32 cellular contexts compared by ENCODE assay signal in the genomic region with DNA sequence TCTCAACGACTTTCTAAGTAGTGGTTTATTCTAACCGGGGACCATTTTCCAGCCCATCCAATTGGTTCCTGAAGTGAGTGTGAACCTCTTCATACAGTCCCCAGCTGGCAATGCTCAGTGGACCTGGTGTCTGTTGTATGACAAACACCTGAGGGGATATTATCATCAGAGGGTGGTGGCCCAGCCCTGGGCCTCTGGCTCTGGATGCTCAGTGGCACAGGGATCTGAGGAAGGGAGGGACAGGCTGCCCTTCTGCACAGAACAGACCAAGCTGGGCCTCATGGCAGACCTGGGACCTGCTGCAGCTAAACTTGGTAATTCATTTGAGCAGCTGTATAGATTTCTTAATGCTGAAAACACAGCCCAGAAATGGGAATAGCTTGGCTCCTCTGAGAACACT.
"Had no signal": no experiment of that assay in that cellular context is flagged by ENCODE, and none has a peak within 500 bp of the region (broad histone marks: within the 10 kb centered on the region; RNA-seq: fewer than 3 reads in every experiment).

No MANE protein-coding gene starts in this region.

- H3K4me3 ChIP-seq: adrenal gland, ascending aorta, body of pancreas, breast epithelium, cardiac muscle cell had no signal

- ATAC-seq: activated naive CD4-positive, alpha-beta T cell treated with anti-CD3 and anti-CD28 coated beads, Interleukin-2, amount 50 U/mL, for 72 hours; activated naive CD8-positive, alpha-beta T cell treated with anti-CD3 and anti-CD28 coated beads, Interleukin-2, amount 50 U/mL, for 24 hours; activated T-cell treated with anti-CD3 and anti-CD28 coated beads, Interleukin-2, amount 50 U/mL, for 4 hours; activated T-cell treated with anti-CD3 and anti-CD28 coated beads, Interleukin-2, amount 50 U/mL, for 72 hours; activated T-helper 17 cell treated with anti-CD3 and anti-CD28 coated beads, Interleukin-2, amount 50 U/mL, for 72 hours; body of pancreas had no signal

- FAIRE-seq: astrocyte, bronchial epithelial cell had no signal

- H3K36me3 ChIP-seq: adrenal gland, ascending aorta, brain microvascular endothelial cell, breast epithelium, cardiac muscle cell had no signal

- DNase-seq: activated effector memory CD4-positive, alpha-beta T cell treated with anti-CD3 and anti-CD28 coated beads, Interleukin-2, amount 50 U/mL, for 16 hours; activated effector memory CD4-positive, alpha-beta T cell treated with Interleukin-2 at 50 U/mL for 16 hours; activated gamma-delta T cell; activated gamma-delta T cell treated with Interleukin-2 at 50 U/mL for 16 hours; activated naive CD4-positive, alpha-beta T cell; activated naive CD4-positive, alpha-beta T cell treated with anti-CD3 and anti-CD28 coated beads for 36 hours; activated naive CD4-positive, alpha-beta T cell treated with anti-CD3 and anti-CD28 coated beads, Interleukin-2, amount 10 ng/mL, durations not matched to agents 7 days and 5 days; activated naive CD4-positive, alpha-beta T cell treated with anti-CD3 and anti-CD28 coated beads, Interleukin-2, amount 50 U/mL, for 16 hours; activated naive CD4-positive, alpha-beta T cell treated with Interleukin-2 at 50 U/mL for 16 hours; activated naive CD8-positive, alpha-beta T cell treated with anti-CD3 and anti-CD28 coated beads for 36 hours; activated naive CD8-positive, alpha-beta T cell treated with anti-CD3 and anti-CD28 coated beads, Interleukin-2, amount 10 ng/mL, durations not matched to agents 7 days and 5 days; activated naive CD8-positive, alpha-beta T cell treated with anti-CD3 and anti-CD28 coated beads, Interleukin-2, amount 50 U/mL, for 24 hours; activated T-cell treated with anti-CD3 and anti-CD28 coated beads, Interleukin-2, amount 50 U/mL, for 1 hour; activated T-cell treated with anti-CD3 and anti-CD28 coated beads, Interleukin-2, amount 50 U/mL, for 24 hours; activated T-cell treated with anti-CD3 and anti-CD28 coated beads, Interleukin-2, amount 50 U/mL, for 4 hours; activated T-cell treated with anti-CD3 and anti-CD28 coated beads, Interleukin-2, amount 50 U/mL, for 48 hours; activated T-cell treated with anti-CD3 and anti-CD28 coated beads, Interleukin-2, amount 50 U/mL, for 72 hours; amniotic stem cell; aorta; body of pancreas; brain microvascular endothelial cell; caudate nucleus; central memory CD4-positive, alpha-beta T cell; cerebellar nuclear complex had no signal

- H3K4me1 ChIP-seq: adrenal gland, ascending aorta, body of pancreas, breast epithelium had no signal

- H3K27me3 ChIP-seq: ascending aorta, body of pancreas, brain microvascular endothelial cell, breast epithelium, cardiac muscle cell had no signal

- H3K27ac ChIP-seq: adrenal gland, ascending aorta, body of pancreas, brain microvascular endothelial cell, breast epithelium, cardiac muscle cell had no signal

- H3K9me3 ChIP-seq: adrenal gland, ascending aorta, body of pancreas, breast epithelium had no signal
